ENCODE assay signal across 17 cellular contexts in the genomic region with DNA sequence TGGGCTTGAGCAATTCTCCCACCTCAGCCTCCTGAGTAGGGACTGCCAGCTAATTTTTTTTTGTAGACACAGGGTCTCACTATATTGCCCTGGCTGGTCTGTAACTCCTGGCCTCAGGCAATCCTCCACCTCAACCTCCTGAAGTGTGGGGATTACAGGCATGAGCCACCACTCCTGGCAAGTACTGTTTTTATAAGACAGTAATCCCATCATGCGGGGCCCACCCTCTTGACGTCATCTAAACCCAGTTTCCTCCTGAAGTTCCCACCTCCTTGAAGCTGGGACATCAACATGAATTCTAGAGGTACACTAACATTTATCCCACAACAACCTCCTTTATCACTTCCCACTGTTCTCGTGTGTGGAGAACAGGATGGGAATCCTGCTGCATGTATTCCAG.
DNase-seq lines count a peak whose midpoint lies in the region; ATAC-seq and TF ChIP-seq lines count a peak whose summit lies in the region.
"Had no signal": no experiment of that assay in that cellular context is flagged by ENCODE, and none has a peak within 500 bp of the region (broad histone marks: within the 10 kb centered on the region; RNA-seq: fewer than 3 reads in every experiment).

No MANE protein-coding gene starts in this region.

- H3K27ac Mint-ChIP-seq in neural progenitor cell = peak overlapping the region; percentile 33

- H4K20me1 ChIP-seq in neural progenitor cell (ENCODE audit: low read depth) = no peaks in the 10 kb centered on the region
- H4K20me1 ChIP-seq: BLaER1 had no signal

- peaks cover 2% of the 10 kb centered on the region for H3K9me3 Mint-ChIP-seq in neural progenitor cell
- H3K9me3 Mint-ChIP-seq: CD14-positive monocyte; CD4-positive, alpha-beta memory T cell; IgD-negative memory B cell had no signal

- POLR2A ChIA-PET in HEK293 (lab: Yijun Ruan, JAX) (no interaction called here), HEK293T (lab: Yijun Ruan, JAX) (no interaction called here)

- no peak for ATAC-seq in omental fat pad (ENCODE audit: low FRiP score)
- ATAC-seq: HepG2 had no signal

- no peak for TF ChIP-seq CTCF in HEK293 (tag by site-specific recombination; IDR thresholded peaks at IDR 0.05)
- no peak for TF ChIP-seq CTCF in WERI-Rb-1 (IDR thresholded peaks at IDR 0.05; ENCODE audit: low read depth, low read length)
- no peak for TF ChIP-seq CTCF in neural progenitor cell (IDR thresholded peaks at IDR 0.05)
- no peak for TF ChIP-seq CTCF in omental fat pad (IDR thresholded peaks at IDR 0.05)

- CTCF ChIA-PET in HEK293 (lab: Yijun Ruan, JAX) (interaction anchor here (0.6 to 1.9 kb wide), 3 partner anchors 121 to 216 kb away, joined by 3 to 12 read pairs (median 3); no protein-coding TSS in a partner anchor), HEK293T (lab: Yijun Ruan, JAX) (no interaction called here)

- peaks cover 16% of the 10 kb centered on the region for H3K36me3 Mint-ChIP-seq in neural progenitor cell
- H3K36me3 Mint-ChIP-seq: CD14-positive monocyte; CD4-positive, alpha-beta memory T cell had no signal

- peaks cover 22% of the 10 kb centered on the region for H3K4me1 Mint-ChIP-seq in neural progenitor cell
- H3K4me1 Mint-ChIP-seq: CD4-positive, alpha-beta memory T cell; IgD-negative memory B cell had no signal

- no peaks in the 10 kb centered on the region for H3K27me3 ChIP-seq in WERI-Rb-1 (ENCODE audit: insufficient read depth, low read depth, severe bottlenecking)
- H3K27me3 ChIP-seq in neural progenitor cell = no peaks in the 10 kb centered on the region
- H3K27me3 ChIP-seq: BLaER1 had no signal

- no peak overlapping the region for H3K4me3 Mint-ChIP-seq in neural progenitor cell
- H3K4me3 Mint-ChIP-seq: CD14-positive monocyte, IgD-negative memory B cell had no signal

- no peak overlapping the region for H3K4me3 ChIP-seq in HEK293 (ENCODE audit: low read depth, low read length)
- no peak overlapping the region for H3K4me3 ChIP-seq in WERI-Rb-1 (ENCODE audit: low read depth, low read length)
- H3K4me3 ChIP-seq in neural progenitor cell = no peak overlapping the region
- H3K4me3 ChIP-seq: BLaER1 had no signal

- H3K27me3 Mint-ChIP-seq in neural progenitor cell (ENCODE audit: insufficient read depth, low read depth) = no peaks in the 10 kb centered on the region

- H3K4me2 ChIP-seq in neural progenitor cell = no peak overlapping the region
- H3K4me2 ChIP-seq: BLaER1 had no signal

- H3F3A ChIP-seq in neural progenitor cell (ENCODE audit: low read depth) = no peaks in the 10 kb centered on the region

- peaks cover 2% of the 10 kb centered on the region for H3K79me2 ChIP-seq in neural progenitor cell (ENCODE audit: low read depth)

- H3K27ac ChIP-seq in HEK293 (ENCODE audit: extremely low read depth, low read depth, low read length) (no peak overlapping the region), WERI-Rb-1 (no peak overlapping the region), neural progenitor cell (no peak overlapping the region)
- H3K27ac ChIP-seq: BLaER1 had no signal

- no peak overlapping the region for H3K9ac ChIP-seq in neural progenitor cell
- H3K9ac ChIP-seq: BLaER1 had no signal

- H2AFZ ChIP-seq in neural progenitor cell (replicated peaks) = no peak overlapping the region

- DNase-seq in WERI-Rb-1 = peak; percentile 48
- DNase-seq in neural progenitor cell (ENCODE audit: low spot score) = no peak
- DNase-seq in HEK293T (ENCODE audit: extremely low spot score) = no peak
- no peak for DNase-seq in amniotic stem cell (lab: John Stamatoyannopoulos, UW)
- DNase-seq in omental fat pad (ENCODE audit: low spot score) = no peak
- DNase-seq: CD4-positive, alpha-beta memory T cell; DMS153; DMS79; GDM1; GOT3; H7; KG1 had no signal

- peaks cover 3% of the 10 kb centered on the region; the same call in 1 of the 2 replicates for H3K4me1 ChIP-seq in HEK293 (ENCODE audit: control insufficient read depth, insufficient read depth, low read length)
- peaks cover 16% of the 10 kb centered on the region for H3K4me1 ChIP-seq in neural progenitor cell
- H3K4me1 ChIP-seq: BLaER1 had no signal

- H3K9me3 ChIP-seq in HEK293 (ENCODE audit: control insufficient read depth, insufficient read depth, low read depth, low read length) (no peaks in the 10 kb centered on the region), WERI-Rb-1 (ENCODE audit: severe bottlenecking) (no peaks in the 10 kb centered on the region), neural progenitor cell (ENCODE audit: low read depth) (no peaks in the 10 kb centered on the region)
- H3K9me3 ChIP-seq: BLaER1 had no signal

- H3K36me3 ChIP-seq in HEK293 (ENCODE audit: control insufficient read depth in 2 of 2, insufficient read depth in 1 of 2, low read length in 2 of 2) = no peaks in the 10 kb centered on the region
- H3K36me3 ChIP-seq in WERI-Rb-1 = no peaks in the 10 kb centered on the region
- H3K36me3 ChIP-seq in neural progenitor cell = no peaks in the 10 kb centered on the region
- H3K36me3 ChIP-seq: BLaER1 had no signal

TF ChIP-seq in HEK293, 187 proteins besides CTCF, POLR2A, EP300 and RAD21 (continues in another document):
- TF ChIP-seq SP7 (tag by site-specific recombination; IDR thresholded peaks at IDR 0.05) (peak; percentile 48; the same call in 1 of the 2 replicates), ZNF621 (tag by site-specific recombination; IDR thresholded peaks at IDR 0.05) (no peak), KLF7 (tag by site-specific recombination; IDR thresholded peaks at IDR 0.05; ENCODE audit: borderline replicate concordance) (no peak), ZNF501 (tag by site-specific recombination; IDR thresholded peaks at IDR 0.05) (no peak), IKZF3 (tag by site-specific recombination; IDR thresholded peaks at IDR 0.05) (0 out of 2 replicates have a peak, but pooled peaks have one; percentile 11), MZF1 (tag by site-specific recombination; IDR thresholded peaks at IDR 0.05; ENCODE audit: borderline replicate concordance) (peak; percentile 57; the same call in 1 of the 2 replicates), ZFP69B (tag by site-specific recombination; IDR thresholded peaks at IDR 0.05) (peak; percentile 88), ZNF155 (tag by site-specific recombination; IDR thresholded peaks at IDR 0.05) (no peak), ZNF837 (tag by site-specific recombination; IDR thresholded peaks at IDR 0.05) (no peak), KLF10 (tag by site-specific recombination; IDR thresholded peaks at IDR 0.05) (no peak)
- TF ChIP-seq, protein P1, sequence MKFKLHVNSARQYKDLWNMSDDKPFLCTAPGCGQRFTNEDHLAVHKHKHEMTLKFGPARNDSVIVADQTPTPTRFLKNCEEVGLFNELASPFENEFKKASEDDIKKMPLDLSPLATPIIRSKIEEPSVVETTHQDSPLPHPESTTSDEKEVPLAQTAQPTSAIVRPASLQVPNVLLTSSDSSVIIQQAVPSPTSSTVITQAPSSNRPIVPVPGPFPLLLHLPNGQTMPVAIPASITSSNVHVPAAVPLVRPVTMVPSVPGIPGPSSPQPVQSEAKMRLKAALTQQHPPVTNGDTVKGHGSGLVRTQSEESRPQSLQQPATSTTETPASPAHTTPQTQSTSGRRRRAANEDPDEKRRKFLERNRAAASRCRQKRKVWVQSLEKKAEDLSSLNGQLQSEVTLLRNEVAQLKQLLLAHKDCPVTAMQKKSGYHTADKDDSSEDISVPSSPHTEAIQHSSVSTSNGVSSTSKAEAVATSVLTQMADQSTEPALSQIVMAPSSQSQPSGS (tag by site-specific recombination; IDR thresholded peaks at IDR 0.05; ENCODE audit: low read depth) = peak; percentile 56

TF ChIP-seq in HEK293T, 16 proteins besides CTCF, POLR2A, EP300 and RAD21:
- TF ChIP-seq FOXA1 (IDR thresholded peaks at IDR 0.05) = no peak
- no peak for TF ChIP-seq HDGF (IDR thresholded peaks at IDR 0.05; ENCODE audit: borderline replicate concordance)
- TF ChIP-seq TARDBP (IDR thresholded peaks at IDR 0.05) = no peak
